In genomic region chr1:234669499-234669898, GRCh38 we compare ENCODE assay signal across 24 cellular contexts.
"Had no signal": no experiment of that assay in that cellular context is flagged by ENCODE, and none has a peak within 500 bp of the region (broad histone marks: within the 10 kb centered on the region; RNA-seq: fewer than 3 reads in every experiment).

No MANE protein-coding gene starts in this region.

- H3K27ac ChIP-seq: coronary artery, dorsolateral prefrontal cortex, esophagus squamous epithelium, gastrocnemius medialis, heart right ventricle, left ventricle myocardium inferior had no signal

- H3K4me3 ChIP-seq: coronary artery, dorsolateral prefrontal cortex, esophagus squamous epithelium, gastrocnemius medialis, heart right ventricle, left ventricle myocardium inferior, lower lobe of right lung, mucosa of descending colon had no signal

- ATAC-seq: esophagus mucosa, gastrocnemius medialis, heart right ventricle, left cardiac atrium, lower lobe of right lung, mucosa of descending colon had no signal

- DNase-seq: dermis blood vessel endothelial cell; dorsolateral prefrontal cortex; effector CD4-positive, alpha-beta T cell; effector memory CD4-positive, alpha-beta T cell; esophagus squamous epithelium; foreskin fibroblast; foreskin melanocyte; gastrocnemius medialis; glutamatergic neuron; head of caudate nucleus; heart right ventricle; hypothalamus; immature natural killer cell; islet precursor cell; kidney; kidney glomerular epithelial cell; left cardiac atrium; left ventricle myocardium inferior; lower lobe of right lung; mesenchymal stem cell; mucosa of descending colon; naive B cell had no signal

- H3K4me1 ChIP-seq: gastrocnemius medialis, left ventricle myocardium inferior had no signal

- H3K27me3 ChIP-seq: dorsolateral prefrontal cortex, esophagus squamous epithelium, gastrocnemius medialis, heart right ventricle had no signal

- H3K9me3 ChIP-seq: esophagus squamous epithelium, gastrocnemius medialis, lower lobe of right lung, mucosa of descending colon had no signal

- H3K36me3 ChIP-seq: esophagus squamous epithelium, gastrocnemius medialis, heart right ventricle, left ventricle myocardium inferior, lower lobe of right lung had no signal
